In genomic region chrX:41789374-41789773, GRCh38 we compare ENCODE assay signal across 24 cellular contexts.
"Had no signal": no experiment of that assay in that cellular context is flagged by ENCODE, and none has a peak within 500 bp of the region (broad histone marks: within the 10 kb centered on the region; RNA-seq: fewer than 3 reads in every experiment).

No MANE protein-coding gene starts in this region.

- H3K4me1 ChIP-seq: breast epithelium, colonic mucosa, esophagus squamous epithelium, gastroesophageal sphincter, psoas muscle, right atrium auricular region, thyroid gland had no signal

- ATAC-seq: gastroesophageal sphincter; left cardiac atrium; naive thymus-derived CD4-positive, alpha-beta T cell; psoas muscle; WTC11 had no signal

- H3K36me3 ChIP-seq: breast epithelium, colonic mucosa, gastroesophageal sphincter, right atrium auricular region, thyroid gland had no signal

- H3K9me3 Mint-ChIP-seq: activated naive CD8-positive, alpha-beta T cell treated with anti-CD3 and anti-CD28 coated beads for 36 hours; activated T-helper 2 cell treated with anti-CD3 and anti-CD28 coated beads, Interferon-gamma antibody, Interleukin-2, Interleukin-4, amounts not matched to agents 10 μg/mL and 5 μg/mL and 100 μg/mL, durations not matched to agents 14 hours and 24 hours and 36 hours; naive thymus-derived CD4-positive, alpha-beta T cell; stimulated activated naive CD8-positive, alpha-beta T cell treated with anti-CD3 and anti-CD28 coated beads, Interleukin-15, Interleukin-2, amounts not matched to agents 100 ng/mL and 50 ng/mL, for 24 hours; WTC11 had no signal

- H3K4me3 Mint-ChIP-seq: activated naive CD8-positive, alpha-beta T cell treated with anti-CD3 and anti-CD28 coated beads for 36 hours; stimulated activated naive CD8-positive, alpha-beta T cell treated with anti-CD3 and anti-CD28 coated beads, Interleukin-15, Interleukin-2, amounts not matched to agents 100 ng/mL and 50 ng/mL, for 24 hours; WTC11 had no signal

- H3K27ac ChIP-seq: breast epithelium, colonic mucosa, dorsolateral prefrontal cortex, esophagus squamous epithelium, gastroesophageal sphincter, psoas muscle, right atrium auricular region, thyroid gland had no signal

- H3K9me3 ChIP-seq: breast epithelium, colonic mucosa, esophagus squamous epithelium, gastroesophageal sphincter, psoas muscle, right atrium auricular region, thyroid gland had no signal

- H3K27ac Mint-ChIP-seq: activated naive CD8-positive, alpha-beta T cell treated with anti-CD3 and anti-CD28 coated beads for 36 hours; activated T-helper 2 cell treated with anti-CD3 and anti-CD28 coated beads, Interferon-gamma antibody, Interleukin-2, Interleukin-4, amounts not matched to agents 10 μg/mL and 5 μg/mL and 100 μg/mL, durations not matched to agents 14 hours and 24 hours and 36 hours; stimulated activated naive CD8-positive, alpha-beta T cell treated with anti-CD3 and anti-CD28 coated beads, Interleukin-15, Interleukin-2, amounts not matched to agents 100 ng/mL and 50 ng/mL, for 24 hours; WTC11 had no signal

- H3K4me3 ChIP-seq: breast epithelium, colonic mucosa, dorsolateral prefrontal cortex, esophagus squamous epithelium, gastroesophageal sphincter, psoas muscle, right atrium auricular region, thyroid gland had no signal

- H3K27me3 ChIP-seq: colonic mucosa, esophagus squamous epithelium, gastroesophageal sphincter, right atrium auricular region, thyroid gland had no signal

- DNase-seq: activated naive CD4-positive, alpha-beta T cell; activated naive CD8-positive, alpha-beta T cell treated with anti-CD3 and anti-CD28 coated beads for 36 hours; activated T-cell treated with anti-CD3 and anti-CD28 coated beads, Interleukin-2, amount 50 U/mL, for 1 hour; amniotic stem cell; colonic mucosa; dorsolateral prefrontal cortex; esophagus squamous epithelium; head of caudate nucleus; islet precursor cell; left cardiac atrium; mesenchymal stem cell; naive thymus-derived CD4-positive, alpha-beta T cell; psoas muscle; stimulated activated CD4-positive, alpha-beta T cell treated with anti-CD3 and anti-CD28 coated beads, Interleukin-12 subunit alpha, Interleukin-12 subunit beta, amount 100 ng/mL, for 4 hours; stimulated activated CD4-positive, alpha-beta T cell treated with anti-CD3 and anti-CD28 coated beads, Interleukin-4, amount 100 ng/mL, for 4 hours; substantia nigra; T-helper 9 cell; thyroid gland had no signal

- H3K27me3 Mint-ChIP-seq: activated naive CD8-positive, alpha-beta T cell treated with anti-CD3 and anti-CD28 coated beads for 36 hours; naive thymus-derived CD4-positive, alpha-beta T cell; stimulated activated naive CD8-positive, alpha-beta T cell treated with anti-CD3 and anti-CD28 coated beads, Interleukin-15, Interleukin-2, amounts not matched to agents 100 ng/mL and 50 ng/mL, for 24 hours had no signal
